Comparison of ENCODE assay signal across 16 cellular contexts in the genomic region with DNA sequence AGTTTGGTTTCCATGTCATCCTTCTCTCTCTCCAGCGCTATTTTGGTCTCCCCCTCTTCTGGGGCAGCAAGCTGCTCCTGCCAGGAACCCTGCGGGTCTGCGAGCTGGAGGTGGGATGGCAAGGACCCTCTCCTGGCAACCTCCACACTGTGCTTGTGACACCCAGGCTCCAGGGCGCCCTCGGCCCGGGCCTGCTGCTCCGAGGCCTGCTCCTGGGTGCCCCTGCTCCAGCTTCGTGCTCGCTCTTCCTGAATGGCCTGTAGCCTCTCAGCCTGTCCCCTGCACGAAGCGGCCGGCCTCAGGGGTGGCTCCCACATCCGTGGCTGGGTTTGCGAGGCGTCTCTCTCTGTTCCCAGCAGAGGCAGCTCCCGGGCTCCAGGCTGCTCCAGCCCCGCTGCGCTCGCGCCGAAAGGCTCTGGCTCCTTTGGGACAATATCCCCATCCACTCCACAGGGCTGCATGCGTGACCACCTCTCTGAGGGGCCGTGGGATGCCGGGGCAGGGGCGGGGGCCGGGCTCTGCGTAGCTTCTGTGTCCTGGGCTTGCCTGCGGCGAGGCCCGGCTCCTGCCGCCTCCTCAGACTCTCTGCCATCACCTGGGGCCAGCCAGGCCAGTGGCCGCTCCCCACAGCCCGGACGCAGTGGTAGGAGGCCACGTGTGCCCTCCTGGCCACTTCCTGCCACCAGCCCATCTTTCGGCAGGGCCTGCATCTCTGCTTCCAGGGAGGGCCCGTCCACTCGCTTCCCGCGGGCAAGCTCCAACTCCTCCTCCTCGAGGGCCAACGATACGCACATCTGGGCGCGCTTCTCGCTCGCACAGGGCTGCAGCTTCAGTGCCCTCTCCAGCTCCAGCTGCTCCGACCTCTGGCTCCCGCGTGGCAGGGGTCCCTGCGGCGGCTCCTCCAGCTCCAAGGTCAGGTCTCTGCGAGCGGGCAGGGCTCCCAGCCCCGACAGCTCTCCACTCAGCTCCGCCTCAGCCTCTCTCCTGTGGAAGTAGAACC.
"Had no signal": no experiment of that assay in that cellular context is flagged by ENCODE, and none has a peak within 500 bp of the region (broad histone marks: within the 10 kb centered on the region; RNA-seq: fewer than 3 reads in every experiment).

No MANE protein-coding gene starts in this region.

- H3K4me3 ChIP-seq: esophagus muscularis mucosa, gastroesophageal sphincter, heart right ventricle, ovary, SJSA1, thyroid gland had no signal

- ATAC-seq: activated CD4-positive, CD25-positive, alpha-beta regulatory T cell treated with anti-CD3 and anti-CD28 coated beads, Interleukin-2, amount 50 U/mL, for 24 hours; activated T-cell treated with anti-CD3 and anti-CD28 coated beads, Interleukin-2, amount 50 U/mL, for 72 hours; gastroesophageal sphincter; sciatic nerve had no signal

- H3K4me1 ChIP-seq: esophagus muscularis mucosa, gastroesophageal sphincter, heart right ventricle, SJSA1, thyroid gland had no signal

- H3K27me3 ChIP-seq: esophagus muscularis mucosa, gastroesophageal sphincter, heart right ventricle, ovary, SJSA1, thyroid gland had no signal

- H3K36me3 ChIP-seq: ovary had no signal

- H3K27ac Mint-ChIP-seq: activated T-cell treated with anti-CD3 and anti-CD28 coated beads, Interleukin-2, amount 50 U/mL, for 72 hours; T-helper 1 cell treated with Interleukin-12 subunit alpha and Interleukin-12 subunit beta and Interleukin-4 antibody, amounts not matched to agents 30 μg/mL and 1 μg/mL, for 36 hours had no signal

- DNase-seq: activated CD4-positive, alpha-beta T cell treated with anti-CD3 and anti-CD28 coated beads, Interleukin-2, amount 50 U/mL, for 1 hour; activated CD8-positive, alpha-beta memory T cell treated with anti-CD3 and anti-CD28 coated beads, Interleukin-2, amount 50 U/mL, for 48 hours; activated effector memory CD4-positive, alpha-beta T cell treated with anti-CD3 and anti-CD28 coated beads, Interleukin-2, amount 50 U/mL, for 16 hours; activated naive CD4-positive, alpha-beta T cell treated with anti-CD3 and anti-CD28 coated beads, Interleukin-2, amount 50 U/mL, for 16 hours; activated T-cell treated with anti-CD3 and anti-CD28 coated beads, Interleukin-2, amount 50 U/mL, for 72 hours; heart right ventricle; stimulated activated CD4-positive, alpha-beta T cell treated with anti-CD3 and anti-CD28 coated beads, Interleukin-4, amount 100 ng/mL, for 4 hours; stimulated activated naive CD4-positive, alpha-beta T cell; thyroid gland had no signal

- H3K4me3 Mint-ChIP-seq: activated T-cell treated with anti-CD3 and anti-CD28 coated beads, Interleukin-2, amount 50 U/mL, for 72 hours; T-helper 1 cell treated with Interleukin-12 subunit alpha and Interleukin-12 subunit beta and Interleukin-4 antibody, amounts not matched to agents 30 μg/mL and 1 μg/mL, for 36 hours had no signal

- H3K9me3 ChIP-seq: esophagus muscularis mucosa, gastroesophageal sphincter, heart right ventricle, ovary, SJSA1, thyroid gland had no signal

- H3K27ac ChIP-seq: esophagus muscularis mucosa, gastroesophageal sphincter, heart right ventricle, ovary, SJSA1, thyroid gland had no signal

- H3K9me3 Mint-ChIP-seq: activated T-cell treated with anti-CD3 and anti-CD28 coated beads, Interleukin-2, amount 50 U/mL, for 72 hours; T-helper 1 cell treated with Interleukin-12 subunit alpha and Interleukin-12 subunit beta and Interleukin-4 antibody, amounts not matched to agents 30 μg/mL and 1 μg/mL, for 36 hours had no signal
